8 cellular contexts compared by ENCODE assay signal in genomic region chrX:2707334-2707760, GRCh38. TPM values are rescaled to one million over a fixed set of nuclear protein-coding genes. Genes with fewer than 3 reads are reported as not detected.
A peak's percentile ranks its signal among the peaks of the same experiment; 100 is the strongest.
DNase-seq lines count a peak whose midpoint lies in the region; FAIRE-seq and TF ChIP-seq lines count a peak whose summit lies in the region.

No MANE protein-coding gene starts in this region.

- H3K9ac ChIP-seq in ES-I3 (ENCODE audit: low read depth, low read length) = 0 out of 2 replicates have a peak overlapping the region, but pooled peaks have one; percentile 2

- peak overlapping the region; percentile 90 for H3K27ac Mint-ChIP-seq in activated naive CD4-positive, alpha-beta T cell treated with anti-CD3 and anti-CD28 coated beads, Interleukin-2, amount 50 U/mL, for 24 hours

- peak; percentile 62 for DNase-seq in H54 (ENCODE audit: insufficient read length, low spot score)
- peak; percentile 98 for DNase-seq in M059J (ENCODE audit: low read depth)
- DNase-seq in hepatic stellate cell (ENCODE audit: low spot score) = peak; percentile 83
- DNase-seq in stimulated activated CD4-positive, alpha-beta T cell treated with anti-CD3 and anti-CD28 coated beads, Interleukin-12 subunit alpha, Interleukin-12 subunit beta, amount 100 ng/mL, for 4 hours = peak; percentile 34
- DNase-seq in T1000 (lab: John Stamatoyannopoulos, UW) = no peak
- DNase-seq in putamen (ENCODE audit: low spot score) = no peak

- H3K36me3 Mint-ChIP-seq in activated naive CD4-positive, alpha-beta T cell treated with anti-CD3 and anti-CD28 coated beads, Interleukin-2, amount 50 U/mL, for 24 hours = peaks cover 21% of the 10 kb centered on the region

- H3K4me1 Mint-ChIP-seq in activated naive CD4-positive, alpha-beta T cell treated with anti-CD3 and anti-CD28 coated beads, Interleukin-2, amount 50 U/mL, for 24 hours = peaks cover 87% of the 10 kb centered on the region

- peak overlapping the region; percentile 73 for H3K4me3 Mint-ChIP-seq in activated naive CD4-positive, alpha-beta T cell treated with anti-CD3 and anti-CD28 coated beads, Interleukin-2, amount 50 U/mL, for 24 hours

- H3K9me3 ChIP-seq in ES-I3 (ENCODE audit: control insufficient read depth, insufficient read depth, low read length) = no peaks in the 10 kb centered on the region

- no peaks in the 10 kb centered on the region for H3K36me3 ChIP-seq in ES-I3 (ENCODE audit: insufficient read depth, low read length)

- FAIRE-seq in H54 (lab: Jason Lieb, UNC) = no peak

- peaks cover 49% of the 10 kb centered on the region for H3K4me1 ChIP-seq in ES-I3 (ENCODE audit: insufficient read depth, low read length)

- TF ChIP-seq POLR2A in H54 (IDR thresholded peaks at IDR 0.05; ENCODE audit: low read depth, low read length) = no peak

- H3K27me3 Mint-ChIP-seq in activated naive CD4-positive, alpha-beta T cell treated with anti-CD3 and anti-CD28 coated beads, Interleukin-2, amount 50 U/mL, for 24 hours = no peaks in the 10 kb centered on the region

- no peaks in the 10 kb centered on the region for H3K9me3 Mint-ChIP-seq in activated naive CD4-positive, alpha-beta T cell treated with anti-CD3 and anti-CD28 coated beads, Interleukin-2, amount 50 U/mL, for 24 hours

RNA-seq across cellular contexts. Expression of gene CD99, which starts 16.3 kb away (rescaled TPM):
- 282 and 343 TPM in 2 replicates for total RNA-seq in M059J (2014; rRNA removed; shearing (Covaris generic))

RNA-seq across cellular contexts. Expression of gene XG, which starts 44.5 kb away (rescaled TPM):
- total RNA-seq in M059J (2014; rRNA removed; shearing (Covaris generic)) = 0.86 and 2.6 TPM in 2 replicates

Comparison
In these comparisons a context has a peak if more than half of its experiments do, and no peak if none do; other contexts are left out.
1. DNase-seq: peak in H54 (single experiment), M059J (single experiment), hepatic stellate cell (single experiment) and stimulated activated CD4-positive, alpha-beta T cell treated with anti-CD3 and anti-CD28 coated beads, Interleukin-12 subunit alpha, Interleukin-12 subunit beta, amount 100 ng/mL, for 4 hours (single experiment); none in T1000 (single experiment) and putamen (single experiment).